Comparison of ENCODE assay signal across 1 cellular context in the genomic region with DNA sequence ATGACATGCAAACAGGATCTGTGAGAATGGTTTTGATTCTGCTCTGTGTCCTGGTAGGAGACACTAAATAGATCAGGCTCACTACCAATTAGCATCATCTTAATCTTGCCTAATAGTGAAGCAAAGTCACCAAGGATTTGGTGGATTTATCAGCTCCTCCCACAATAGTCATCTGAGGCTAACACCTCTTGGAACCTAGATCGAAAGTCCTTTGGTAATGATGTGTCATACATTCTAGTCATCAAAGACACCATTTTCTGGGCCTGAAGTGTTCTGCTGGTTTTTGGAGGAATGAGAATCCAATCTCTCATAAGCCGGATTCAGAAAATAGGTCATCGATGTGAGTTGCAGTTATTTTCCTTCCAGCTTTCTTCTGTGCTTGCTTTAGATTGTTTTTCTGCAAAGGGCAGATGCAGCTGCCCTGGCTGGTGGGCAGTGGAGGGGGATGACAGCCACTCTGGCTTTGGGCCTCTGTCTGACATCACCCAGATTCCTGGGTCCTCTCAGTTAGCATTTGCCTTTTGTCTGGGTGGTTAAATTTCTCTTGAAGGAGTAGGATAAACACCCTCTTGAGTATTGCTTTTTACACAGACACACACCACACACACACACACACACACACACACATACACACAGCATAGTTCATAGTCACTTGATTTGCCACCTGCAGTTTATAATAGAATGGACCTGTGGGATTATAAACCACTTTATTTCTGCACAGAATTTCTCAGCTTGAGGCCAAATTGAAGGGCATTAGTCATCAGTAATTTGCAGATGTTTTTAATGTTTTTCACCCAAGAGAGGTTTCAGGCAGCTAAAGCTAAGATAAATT.
TF ChIP-seq lines count a peak whose summit lies in the region.

Gene MYO3B, plus strand, starts transcription at position 198 of the 832 bp plus-strand sequence. Its CDS starts 141 bp downstream, at position 339.

TF ChIP-seq in HepG2, 621 proteins besides CTCF, POLR2A, EP300 and RAD21:
- TF ChIP-seq NCOA1 (CRISPR knock-in tag; IDR thresholded peaks at IDR 0.05): no peak
- TF ChIP-seq CREB1 (IDR thresholded peaks at IDR 0.05): peak; percentile 23; the same call in 1 of the 2 replicates
- no peak for TF ChIP-seq CREB1 (CRISPR knock-in tag; IDR thresholded peaks at IDR 0.05)
- no peak for TF ChIP-seq TRIM24 (CRISPR knock-in tag; IDR thresholded peaks at IDR 0.05)
